ENCODE assay signal across 17 cellular contexts in the genomic region with DNA sequence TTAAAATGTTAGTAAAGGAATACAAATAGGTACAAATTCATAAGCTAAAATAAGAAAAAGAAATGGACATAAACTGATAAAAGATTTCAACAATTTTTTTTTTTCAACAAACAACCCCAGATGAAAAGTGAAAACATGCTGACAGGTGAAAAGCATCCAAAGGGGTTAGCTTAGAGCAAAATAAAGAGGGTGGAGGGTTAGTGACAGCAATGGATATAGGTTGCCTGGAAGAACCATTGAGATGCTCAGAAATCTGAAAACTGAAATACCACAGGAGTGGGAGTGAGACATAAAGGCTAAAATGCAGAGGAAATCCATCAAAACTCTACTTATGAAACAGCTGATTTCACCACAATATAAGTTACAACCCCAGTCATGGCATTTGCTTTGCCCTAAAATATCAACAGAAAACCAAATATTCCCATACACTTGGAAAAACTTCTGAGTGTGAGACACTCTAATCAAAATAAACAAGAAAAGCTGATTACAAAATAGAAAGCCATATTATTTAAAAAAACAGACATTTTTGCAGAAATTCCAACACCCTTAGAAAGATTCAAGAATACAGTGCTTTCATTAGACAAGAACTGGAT.
A peak's percentile ranks its signal among the peaks of the same experiment; 100 is the strongest.
DNase-seq lines count a peak whose midpoint lies in the region; ATAC-seq and TF ChIP-seq lines count a peak whose summit lies in the region.
"Had no signal": no experiment of that assay in that cellular context is flagged by ENCODE, and none has a peak within 500 bp of the region (broad histone marks: within the 10 kb centered on the region; RNA-seq: fewer than 3 reads in every experiment).

No MANE protein-coding gene starts in this region.

- H3K9ac ChIP-seq in mammary epithelial cell (ENCODE audit: insufficient read depth, low read length), result no peak overlapping the region
- H3K9ac ChIP-seq in mesenchymal stem cell (ENCODE audit: low read length), result no peak overlapping the region
- H3K9ac ChIP-seq: BLaER1 had no signal

- no peaks in the 10 kb centered on the region for H3K79me1 ChIP-seq in mesenchymal stem cell (replicated peaks; ENCODE audit: low read length, poor library complexity, severe bottlenecking)

- no peak overlapping the region for H3K23ac ChIP-seq in mesenchymal stem cell (ENCODE audit: low read length in 2 of 2)

- H3K4me2 ChIP-seq in mammary epithelial cell (ENCODE audit: insufficient read depth, low read depth, low read length) (no peak overlapping the region), mesenchymal stem cell (ENCODE audit: low read length, poor library complexity, severe bottlenecking) (no peak overlapping the region)
- H3K4me2 ChIP-seq: BLaER1 had no signal

- ATAC-seq in activated T-helper 17 cell treated with anti-CD3 and anti-CD28 coated beads, Interleukin-2, amount 50 U/mL, for 72 hours (replicated peaks), result peak; percentile 69

- H3K4me1 ChIP-seq in mammary epithelial cell (ENCODE audit: insufficient read depth, low read length) (peaks cover 9% of the 10 kb centered on the region), mesenchymal stem cell (ENCODE audit: control insufficient read depth, insufficient read depth, low read depth, low read length) (no peaks in the 10 kb centered on the region)

- no peak overlapping the region for H3K27ac Mint-ChIP-seq in MCF 10A (ENCODE audit: low read depth, unreplicated experiment)
- H3K27ac Mint-ChIP-seq in activated T-helper 17 cell treated with anti-CD3 and anti-CD28 coated beads, Interleukin-2, amount 50 U/mL, for 72 hours, result peak overlapping the region; percentile 44

- no peak overlapping the region for H3K27ac ChIP-seq in mammary epithelial cell (ENCODE audit: insufficient read depth, low read depth, low read length)
- H3K27ac ChIP-seq in mesenchymal stem cell (ENCODE audit: low read length, poor library complexity, severe bottlenecking), result no peak overlapping the region
- H3K27ac ChIP-seq: BLaER1, Peyer's patch had no signal

- H2BK15ac ChIP-seq in mesenchymal stem cell (ENCODE audit: low read depth, poor library complexity, severe bottlenecking), result no peak overlapping the region

- peaks cover 11% of the 10 kb centered on the region for H3K4me1 Mint-ChIP-seq in MCF 10A (ENCODE audit: insufficient read depth, unreplicated experiment)
- H3K4me1 Mint-ChIP-seq in activated T-helper 17 cell treated with anti-CD3 and anti-CD28 coated beads, Interleukin-2, amount 50 U/mL, for 72 hours, result peaks cover 24% of the 10 kb centered on the region

- no peaks in the 10 kb centered on the region for H4K20me1 ChIP-seq in mammary epithelial cell (ENCODE audit: insufficient read depth, low read length)
- H4K20me1 ChIP-seq: BLaER1 had no signal

- H2BK12ac ChIP-seq in mesenchymal stem cell (ENCODE audit: low read length in 2 of 2), result no peak overlapping the region

- in situ Hi-C loops in mammary epithelial cell (cut with MboI; ENCODE audit: low sequenced_read_pairs in 2 of 2), result loop anchor here in 1 of 2 donors (10.0 to 25.0 kb wide), 2 partner anchors 422 to 1179 kb away; a partner anchor contains a TSS

- H3K79me2 ChIP-seq in mammary epithelial cell (ENCODE audit: insufficient read depth, low read length), result no peaks in the 10 kb centered on the region

- CTCF ChIA-PET in mammary epithelial cell (lab: Charles Lee; ENCODE audit: low non-redundant PET), result no interaction called here
- CTCF ChIA-PET in MCF 10A (lab: Yijun Ruan, JAX), result interaction anchor here (0.6 to 1.2 kb wide), 5 partner anchors 39 to 1198 kb away, joined by 3 to 7 read pairs (median 3); no protein-coding TSS in a partner anchor

- DNase-seq in mammary epithelial cell (no peak), MCF 10A (ENCODE audit: unreplicated experiment) (no peak), mesenchymal stem cell (no peak), dedifferentiated amniotic fluid mesenchymal stem cell (ENCODE audit: extremely low spot score) (no peak), islet precursor cell (no peak), DMS153 treated with DMSO at 0.1 percent for 48 hours (lab: John Stamatoyannopoulos, UW; ENCODE audit: unreplicated experiment) (no peak)
- DNase-seq: HCEC 1CT, IMR-90, NCI-H1417, NCI-H1930, NCI-H2171, NCI-H446 treated with DMSO at 0.1 percent for 48 hours, NCI-H774, Peyer's patch, Right ventricle myocardium superior had no signal

- no peaks in the 10 kb centered on the region for H3K27me3 Mint-ChIP-seq in MCF 10A (ENCODE audit: insufficient read depth, unreplicated experiment)
- no peaks in the 10 kb centered on the region for H3K27me3 Mint-ChIP-seq in activated T-helper 17 cell treated with anti-CD3 and anti-CD28 coated beads, Interleukin-2, amount 50 U/mL, for 72 hours

- H3K9me3 Mint-ChIP-seq in MCF 10A (ENCODE audit: unreplicated experiment), result no peaks in the 10 kb centered on the region
- H3K9me3 Mint-ChIP-seq in activated T-helper 17 cell treated with anti-CD3 and anti-CD28 coated beads, Interleukin-2, amount 50 U/mL, for 72 hours, result peaks cover 10% of the 10 kb centered on the region

- H3K27me3 ChIP-seq in mammary epithelial cell (ENCODE audit: insufficient read depth, low read length) (no peaks in the 10 kb centered on the region), mesenchymal stem cell (ENCODE audit: control insufficient read depth in 1 of 2, insufficient read depth in 1 of 2, low read length in 2 of 2) (no peaks in the 10 kb centered on the region)
- H3K27me3 ChIP-seq: BLaER1, Peyer's patch had no signal

- H3K4me3 ChIP-seq in mammary epithelial cell (replicated peaks in 1 of 3; ENCODE audit: insufficient read depth in 1 of 3, low read depth in 2 of 3, low read length in 3 of 3), result no peak overlapping the region
- no peak overlapping the region for H3K4me3 ChIP-seq in mesenchymal stem cell (ENCODE audit: insufficient read depth in 1 of 2, low read depth in 1 of 2, low read length in 2 of 2)
- H3K4me3 ChIP-seq: BLaER1, Peyer's patch had no signal

- H3K14ac ChIP-seq in mesenchymal stem cell (ENCODE audit: low read length in 2 of 2), result no peak overlapping the region

- peak overlapping the region; percentile 31 for H2BK5ac ChIP-seq in mesenchymal stem cell (ENCODE audit: low read depth, low read length, poor library complexity, severe bottlenecking)

- BruUV-seq in mammary epithelial cell (replicated peaks; lab: Mats Ljungman, UMichigan) (TSS peak; percentile 71), MCF 10A (replicated peaks; lab: Mats Ljungman, UMichigan) (no TSS peak)

- H2AK5ac ChIP-seq in mesenchymal stem cell (ENCODE audit: low read length, severe bottlenecking), result no peak overlapping the region

- H3K4me3 Mint-ChIP-seq in MCF 10A (ENCODE audit: unreplicated experiment), result no peak overlapping the region
- H3K4me3 Mint-ChIP-seq in activated T-helper 17 cell treated with anti-CD3 and anti-CD28 coated beads, Interleukin-2, amount 50 U/mL, for 72 hours, result peak overlapping the region; percentile 26

- H2AFZ ChIP-seq in mammary epithelial cell (ENCODE audit: low read depth, low read length) (no peak overlapping the region), mesenchymal stem cell (ENCODE audit: low read depth, low read length) (no peak overlapping the region)

- TF ChIP-seq CTCF in mammary epithelial cell (conservative IDR thresholded peaks at IDR 0.05 in 1 of 2, IDR thresholded peaks at IDR 0.05 in 1 of 2; ENCODE audit: extremely low read depth in 1 of 2, insufficient read depth in 1 of 2, low read depth in 1 of 2, low read length in 2 of 2) (no peak), MCF 10A (IDR thresholded peaks at IDR 0.05; ENCODE audit: unreplicated experiment) (no peak)

- H2BK120ac ChIP-seq in mesenchymal stem cell (ENCODE audit: low read depth, low read length), result no peak overlapping the region

- dilution Hi-C loops in mammary epithelial cell (cut with HindIII; ENCODE audit: low sequenced_read_pairs), result no loop called here

- no peak overlapping the region for H3K18ac ChIP-seq in mesenchymal stem cell (ENCODE audit: low read depth in 1 of 2, low read length in 2 of 2)

- H3K36me3 Mint-ChIP-seq in MCF 10A (ENCODE audit: insufficient read depth, unreplicated experiment), result peaks cover 1% of the 10 kb centered on the region
- H3K36me3 Mint-ChIP-seq in activated T-helper 17 cell treated with anti-CD3 and anti-CD28 coated beads, Interleukin-2, amount 50 U/mL, for 72 hours (ENCODE audit: low read depth), result peaks cover 54% of the 10 kb centered on the region

- H3K4ac ChIP-seq in mesenchymal stem cell (ENCODE audit: low read depth in 1 of 2, low read length in 2 of 2), result no peak overlapping the region

- intact Hi-C loops in mammary epithelial cell (cut with micrococcal nuclease), result no loop called here
- intact Hi-C loops in MCF 10A (cut with micrococcal nuclease), result no loop called here

- H4K8ac ChIP-seq in mesenchymal stem cell (ENCODE audit: low read length), result no peak overlapping the region

- H4K91ac ChIP-seq in mesenchymal stem cell (ENCODE audit: low read length), result no peak overlapping the region

- POLR2A ChIA-PET in MCF 10A (lab: Yijun Ruan, JAX), result interaction anchor here (0.6 to 1.6 kb wide), 4 partner anchors 10 to 1157 kb away, joined by 3 to 4 read pairs (median 3); no protein-coding TSS in a partner anchor

- H3K9me3 ChIP-seq in mammary epithelial cell (replicated peaks; ENCODE audit: insufficient read depth, low read length) (no peaks in the 10 kb centered on the region), mesenchymal stem cell (ENCODE audit: control insufficient read depth, low read length) (no peaks in the 10 kb centered on the region)
- H3K9me3 ChIP-seq: Peyer's patch had no signal

- H3K36me3 ChIP-seq in mammary epithelial cell (ENCODE audit: insufficient read depth, low read length) (no peaks in the 10 kb centered on the region), mesenchymal stem cell (ENCODE audit: control insufficient read depth in 1 of 2, insufficient read depth in 2 of 2, low read depth in 1 of 2, low read length in 2 of 2) (no peaks in the 10 kb centered on the region)
- H3K36me3 ChIP-seq: BLaER1, Peyer's patch had no signal
